Comparison of ENCODE assay signal across 11 cellular contexts in genomic region chr7:91083855-91084644, GRCh38.
DNase-seq lines count a peak whose midpoint lies in the region; ATAC-seq and TF ChIP-seq lines count a peak whose summit lies in the region.
"Had no signal": no experiment of that assay in that cellular context is flagged by ENCODE, and none has a peak within 500 bp of the region (broad histone marks: within the 10 kb centered on the region; RNA-seq: fewer than 3 reads in every experiment).

No MANE protein-coding gene starts in this region.

- no peak for ATAC-seq in CD4-positive, alpha-beta T cell (ENCODE audit: poor library complexity)
- ATAC-seq in natural killer cell treated with Interleukin-12 subunit alpha and Interleukin-12 subunit beta and Interleukin-15 and Interleukin-18, amount 100 ng/mL, for 72 hours, result no peak
- no peak for ATAC-seq in HG02981 (IDR thresholded peaks at IDR 0.05; ENCODE audit: unreplicated experiment)
- no peak for ATAC-seq in HG02840 (IDR thresholded peaks at IDR 0.05; ENCODE audit: low FRiP score, unreplicated experiment)

- H3K27me3 Mint-ChIP-seq in CD4-positive, alpha-beta T cell, result no peaks in the 10 kb centered on the region
- no peaks in the 10 kb centered on the region for H3K27me3 Mint-ChIP-seq in chondrocyte (ENCODE audit: low read depth)
- H3K27me3 Mint-ChIP-seq in nephron progenitor cell (ENCODE audit: low read depth, poor library complexity), result no peaks in the 10 kb centered on the region
- H3K27me3 Mint-ChIP-seq in natural killer cell treated with Interleukin-12 subunit alpha and Interleukin-12 subunit beta and Interleukin-15 and Interleukin-18, amount 100 ng/mL, for 72 hours, result no peaks in the 10 kb centered on the region

- POLR2A ChIA-PET in CD4-positive, alpha-beta T cell (lab: Charles Lee), result no interaction called here

- no peaks in the 10 kb centered on the region for H3K9me3 ChIP-seq in CD4-positive, alpha-beta T cell (ENCODE audit: control insufficient read depth, low read length)
- no peaks in the 10 kb centered on the region for H3K9me3 ChIP-seq in Loucy (ENCODE audit: insufficient read depth, low read depth, low read length)

- no peaks in the 10 kb centered on the region for H3K4me1 ChIP-seq in Loucy (ENCODE audit: insufficient read depth, low read length, poor library complexity, severe bottlenecking)

- no peaks in the 10 kb centered on the region for H3K9me2 ChIP-seq in Loucy (replicated peaks; ENCODE audit: low read depth, low read length)

- no peaks in the 10 kb centered on the region for H3K79me2 ChIP-seq in Loucy (ENCODE audit: insufficient read depth, low read length)

- no peak overlapping the region for H3K9ac ChIP-seq in Loucy (ENCODE audit: low read depth, low read length, poor library complexity, severe bottlenecking)

- no peaks in the 10 kb centered on the region for H3K36me3 ChIP-seq in Loucy (ENCODE audit: insufficient read depth, low read length)

- CTCF ChIA-PET in CD4-positive, alpha-beta T cell (lab: Charles Lee), result no interaction called here

- no peaks in the 10 kb centered on the region for H3K9me3 Mint-ChIP-seq in CD4-positive, alpha-beta T cell
- H3K9me3 Mint-ChIP-seq in chondrocyte (ENCODE audit: low read depth) (no peaks in the 10 kb centered on the region), nephron progenitor cell (no peaks in the 10 kb centered on the region)
- H3K9me3 Mint-ChIP-seq in natural killer cell treated with Interleukin-12 subunit alpha and Interleukin-12 subunit beta and Interleukin-15 and Interleukin-18, amount 100 ng/mL, for 72 hours, result no peaks in the 10 kb centered on the region

- intact Hi-C loops in CD4-positive, alpha-beta T cell (cut with DNase I, micrococcal nuclease), result loop anchor here (2.0 to 10.0 kb wide), 7 partner anchors 181 to 1361 kb away; partner anchors contain the start of genes FZD1 (in 2 of the 2), GATAD1 (in 1 of the 2) and MTERF1 (in 1 of the 2)

- no peak for DNase-seq in CD4-positive, alpha-beta T cell
- no peak for DNase-seq in chondrocyte (ENCODE audit: low spot score)
- DNase-seq in nephron progenitor cell, result no peak
- no peak for DNase-seq in natural killer cell treated with Interleukin-12 subunit alpha and Interleukin-12 subunit beta and Interleukin-15 and Interleukin-18, amount 100 ng/mL, for 72 hours (ENCODE audit: low spot score)
- no peak for DNase-seq in putamen (ENCODE audit: low spot score)
- DNase-seq: activated CD8-positive, alpha-beta memory T cell treated with anti-CD3 and anti-CD28 coated beads for 24 hours; erythroblast; KBM-7 had no signal

- H3K27ac Mint-ChIP-seq in CD4-positive, alpha-beta T cell, result peak overlapping the region; percentile 74
- H3K27ac Mint-ChIP-seq in chondrocyte (ENCODE audit: unreplicated experiment) (peak overlapping the region; percentile 72), nephron progenitor cell (peak overlapping the region; percentile 72)
- no peak overlapping the region for H3K27ac Mint-ChIP-seq in natural killer cell treated with Interleukin-12 subunit alpha and Interleukin-12 subunit beta and Interleukin-15 and Interleukin-18, amount 100 ng/mL, for 72 hours

- no peak for TF ChIP-seq CTCF in CD4-positive, alpha-beta T cell (IDR thresholded peaks at IDR 0.05)
- no peak for TF ChIP-seq CTCF in Loucy (conservative IDR thresholded peaks at IDR 0.05; ENCODE audit: low read length)
- peak; percentile 37 for TF ChIP-seq CTCF in chondrocyte (IDR thresholded peaks at IDR 0.05)
- TF ChIP-seq CTCF in nephron progenitor cell (IDR thresholded peaks at IDR 0.05), result no peak

- H3K4me2 ChIP-seq in Loucy (ENCODE audit: low read depth, low read length, poor library complexity, severe bottlenecking), result no peak overlapping the region

- no peaks in the 10 kb centered on the region for H3K27me3 ChIP-seq in CD4-positive, alpha-beta T cell (ENCODE audit: control insufficient read depth, insufficient read depth, low read length)
- no peaks in the 10 kb centered on the region for H3K27me3 ChIP-seq in Loucy (ENCODE audit: insufficient read depth, low read length, poor library complexity, severe bottlenecking)

- H3K4me1 Mint-ChIP-seq in CD4-positive, alpha-beta T cell (ENCODE audit: low read depth), result peaks cover 36% of the 10 kb centered on the region
- H3K4me1 Mint-ChIP-seq in chondrocyte (ENCODE audit: low read depth), result peaks cover 70% of the 10 kb centered on the region
- peaks cover 15% of the 10 kb centered on the region for H3K4me1 Mint-ChIP-seq in nephron progenitor cell
- H3K4me1 Mint-ChIP-seq in natural killer cell treated with Interleukin-12 subunit alpha and Interleukin-12 subunit beta and Interleukin-15 and Interleukin-18, amount 100 ng/mL, for 72 hours (ENCODE audit: low read depth in 2 of 2), result no peaks in the 10 kb centered on the region

- peak overlapping the region; percentile 44 for H3K27ac ChIP-seq in CD4-positive, alpha-beta T cell (ENCODE audit: low read depth, low read length)

- H4K20me1 ChIP-seq in Loucy (ENCODE audit: insufficient read depth, low read length, poor library complexity, severe bottlenecking), result no peaks in the 10 kb centered on the region

- H3K36me3 Mint-ChIP-seq in CD4-positive, alpha-beta T cell (ENCODE audit: low read depth), result no peaks in the 10 kb centered on the region
- H3K36me3 Mint-ChIP-seq in chondrocyte (ENCODE audit: low read depth) (no peaks in the 10 kb centered on the region), nephron progenitor cell (ENCODE audit: low read depth) (no peaks in the 10 kb centered on the region)
- no peaks in the 10 kb centered on the region for H3K36me3 Mint-ChIP-seq in natural killer cell treated with Interleukin-12 subunit alpha and Interleukin-12 subunit beta and Interleukin-15 and Interleukin-18, amount 100 ng/mL, for 72 hours

- peak overlapping the region; percentile 72; the same call in 1 of the 2 replicates for H2AFZ ChIP-seq in Loucy (ENCODE audit: low read length)

- H3K4me3 Mint-ChIP-seq in CD4-positive, alpha-beta T cell, result no peak overlapping the region
- H3K4me3 Mint-ChIP-seq in chondrocyte (ENCODE audit: unreplicated experiment) (no peak overlapping the region), nephron progenitor cell (no peak overlapping the region)
- H3K4me3 Mint-ChIP-seq in natural killer cell treated with Interleukin-12 subunit alpha and Interleukin-12 subunit beta and Interleukin-15 and Interleukin-18, amount 100 ng/mL, for 72 hours, result no peak overlapping the region

- H3K4me3 ChIP-seq in Loucy (ENCODE audit: low read length, poor library complexity, severe bottlenecking), result no peak overlapping the region

- no peaks in the 10 kb centered on the region for H3F3A ChIP-seq in Loucy (ENCODE audit: low read depth)

Comparison
In these comparisons a context has a peak if more than half of its experiments do, and no peak if none do; other contexts are left out.
1. H3K27ac Mint-ChIP-seq: peak in CD4-positive, alpha-beta T cell (single experiment), chondrocyte (single experiment) and nephron progenitor cell (single experiment); none in natural killer cell treated with Interleukin-12 subunit alpha and Interleukin-12 subunit beta and Interleukin-15 and Interleukin-18, amount 100 ng/mL, for 72 hours (0 of 2).